In the genomic region with DNA sequence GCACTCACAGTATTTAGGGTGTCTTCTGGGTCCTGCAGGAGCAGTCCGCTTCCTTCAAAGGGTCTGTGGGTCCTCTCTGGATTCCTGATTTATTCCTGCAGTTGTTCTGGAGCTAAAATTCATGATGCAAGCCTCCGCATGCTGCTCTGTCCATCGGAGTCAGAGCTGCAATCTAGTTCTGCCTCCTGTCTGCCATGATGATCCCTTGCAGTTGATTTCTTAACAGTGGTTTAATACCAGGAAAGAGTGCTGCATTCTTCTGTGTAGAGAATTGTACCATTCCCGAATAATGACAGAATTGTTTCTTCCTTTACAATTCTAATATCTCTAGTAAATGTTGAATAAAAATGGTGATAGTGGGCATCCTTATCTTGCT, we compare ENCODE assay signal across 25 cellular contexts.
"Had no signal": no experiment of that assay in that cellular context is flagged by ENCODE, and none has a peak within 500 bp of the region (broad histone marks: within the 10 kb centered on the region; RNA-seq: fewer than 3 reads in every experiment).

No MANE protein-coding gene starts in this region.

- H3K4me1 Mint-ChIP-seq: activated naive CD8-positive, alpha-beta T cell treated with anti-CD3 and anti-CD28 coated beads, Interleukin-2, amount 50 U/mL, for 24 hours; central memory CD8-positive, alpha-beta T cell; T-cell had no signal

- H3K27ac Mint-ChIP-seq: activated CD8-positive, alpha-beta T cell treated with anti-CD3 and anti-CD28 coated beads, Interleukin-2, amount 10 ng/mL, durations not matched to agents 7 days and 5 days; activated naive CD4-positive, alpha-beta T cell treated with anti-CD3 and anti-CD28 coated beads, Interleukin-2, amount 50 U/mL, for 72 hours; activated naive CD8-positive, alpha-beta T cell treated with anti-CD3 and anti-CD28 coated beads, Interleukin-2, amount 50 U/mL, for 24 hours; T-cell had no signal

- H3K9me3 Mint-ChIP-seq: activated naive CD4-positive, alpha-beta T cell treated with anti-CD3 and anti-CD28 coated beads, Interleukin-2, amount 50 U/mL, for 72 hours; activated naive CD8-positive, alpha-beta T cell treated with anti-CD3 and anti-CD28 coated beads, Interleukin-2, amount 50 U/mL, for 24 hours; central memory CD8-positive, alpha-beta T cell; T-cell had no signal

- DNase-seq: activated CD4-positive, alpha-beta T cell treated with anti-CD3 and anti-CD28 coated beads, Interleukin-2, amount 50 U/mL, for 1 hour; activated CD4-positive, CD25-positive, alpha-beta regulatory T cell; activated CD8-positive, alpha-beta memory T cell treated with anti-CD3 and anti-CD28 coated beads, Interleukin-2, amount 50 U/mL, for 48 hours; activated CD8-positive, alpha-beta T cell treated with anti-CD3 and anti-CD28 coated beads, Interleukin-2, amount 10 ng/mL, durations not matched to agents 7 days and 5 days; activated naive CD4-positive, alpha-beta T cell treated with Interleukin-2 at 50 U/mL for 16 hours; activated naive CD8-positive, alpha-beta T cell treated with anti-CD3 and anti-CD28 coated beads, Interleukin-2, amount 50 U/mL, for 24 hours; activated T-cell treated with anti-CD3 and anti-CD28 coated beads, Interleukin-2, amount 50 U/mL, for 1 hour; Kasumi-1; KBM-7; NCI-H1436 treated with DMSO at 0.1 percent for 48 hours; NCI-H187; NCI-H2081; NCI-H2171 treated with DMSO at 0.1 percent for 48 hours; NCI-H226; NCI-H526; NK-92 treated with Interleukin-12 subunit alpha and Interleukin-12 subunit beta, amount 100 ng/mL, for 24 hours; OCI-M1; RPMI8226; T-cell; T-helper 2 cell; T1000 had no signal

- H3K4me3 ChIP-seq: SK-N-MC had no signal

- H3K4me3 Mint-ChIP-seq: activated CD8-positive, alpha-beta T cell treated with anti-CD3 and anti-CD28 coated beads, Interleukin-2, amount 10 ng/mL, durations not matched to agents 7 days and 5 days; activated naive CD8-positive, alpha-beta T cell treated with anti-CD3 and anti-CD28 coated beads, Interleukin-2, amount 50 U/mL, for 24 hours; central memory CD8-positive, alpha-beta T cell; T-cell had no signal

- H3K27ac ChIP-seq: SK-N-MC had no signal

- ATAC-seq: activated CD8-positive, alpha-beta T cell treated with anti-CD3 and anti-CD28 coated beads, Interleukin-2, amount 10 ng/mL, durations not matched to agents 7 days and 5 days; activated naive CD4-positive, alpha-beta T cell treated with anti-CD3 and anti-CD28 coated beads, Interleukin-2, amount 50 U/mL, for 72 hours; activated naive CD8-positive, alpha-beta T cell treated with anti-CD3 and anti-CD28 coated beads, Interleukin-2, amount 50 U/mL, for 24 hours; Right ventricle myocardium inferior; T-cell had no signal

- H3K36me3 Mint-ChIP-seq: activated naive CD4-positive, alpha-beta T cell treated with anti-CD3 and anti-CD28 coated beads, Interleukin-2, amount 50 U/mL, for 72 hours; T-cell had no signal
